Comparison of ENCODE assay signal across 8 cellular contexts in the genomic region with DNA sequence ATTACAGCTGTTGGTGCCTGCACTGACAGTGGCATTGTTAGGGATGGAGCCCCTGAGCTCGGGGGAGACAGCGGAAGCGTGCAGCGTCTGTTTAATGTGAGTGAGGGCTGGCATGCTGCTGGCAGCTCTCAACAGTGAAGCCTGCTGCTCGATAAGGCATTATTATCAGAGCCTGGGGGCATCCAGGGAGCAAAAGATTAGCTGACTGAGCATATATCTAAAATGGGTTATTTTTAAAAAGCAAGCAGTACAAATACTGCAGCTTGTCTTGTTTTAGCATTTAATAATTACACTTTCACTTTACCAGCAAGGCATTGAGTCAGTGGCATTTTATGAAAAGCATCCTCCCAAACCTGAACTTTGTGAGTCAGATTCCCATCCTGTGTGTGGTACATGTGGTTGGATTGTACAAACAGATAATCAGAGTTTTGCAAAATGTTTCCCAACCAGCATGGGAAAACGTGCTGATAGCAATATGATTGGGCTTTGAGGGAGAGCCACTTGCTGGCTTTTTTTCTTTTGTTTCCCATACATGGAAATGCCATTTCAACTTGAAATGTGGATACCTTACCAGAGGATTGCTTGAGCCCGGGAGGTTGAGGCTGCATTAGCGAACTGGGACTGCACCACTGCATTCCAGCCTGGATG.
DNase-seq lines count a peak whose midpoint lies in the region; ATAC-seq and TF ChIP-seq lines count a peak whose summit lies in the region.

No MANE protein-coding gene starts in this region.

- peak overlapping the region; percentile 88 for H2BK120ac ChIP-seq in trophoblast cell (ENCODE audit: insufficient read depth, low read length, poor library complexity)

- no peak overlapping the region for H4K12ac ChIP-seq in trophoblast cell (ENCODE audit: low read depth, low read length)

- POLR2A ChIA-PET in activated B cell treated with CpG ODN at 0.5 μM for 24 hours (lab: Charles Lee): interaction anchor here (0.6 to 12.6 kb wide), 13 partner anchors 9 to 1655 kb away, joined by 3 to 388 read pairs (median 6); a partner anchor contains a TSS

- no peaks in the 10 kb centered on the region for H3K36me3 ChIP-seq in fibroblast of lung (ENCODE audit: control insufficient read depth, insufficient read depth, low read length)
- H3K36me3 ChIP-seq in trophoblast cell (ENCODE audit: control insufficient read depth in 1 of 2, insufficient read depth in 2 of 2, low read length in 2 of 2): peaks cover 0 to 2% of the 10 kb centered on the region in 2 experiments

- H3K79me2 ChIP-seq in fibroblast of lung (ENCODE audit: control insufficient read depth, insufficient read depth, low read length) (no peaks in the 10 kb centered on the region), trophoblast cell (ENCODE audit: control insufficient read depth, insufficient read depth, low read length, poor library complexity) (peaks cover 7% of the 10 kb centered on the region)

- no peaks in the 10 kb centered on the region for H3K9me3 Mint-ChIP-seq in activated B cell treated with CpG ODN at 0.5 μM for 24 hours

- peak overlapping the region; percentile 45 for H3K4me3 ChIP-seq in Jurkat, Clone E6-1 (ENCODE audit: low read length)
- H3K4me3 ChIP-seq in fibroblast of lung (replicated peaks in 1 of 4; ENCODE audit: control extremely low read depth in 1 of 4, insufficient read depth in 1 of 4, low read depth in 3 of 4, low read length in 4 of 4): peak overlapping the region; percentile 45 to 67 (median 54)
- no peak overlapping the region for H3K4me3 ChIP-seq in trophoblast cell (ENCODE audit: low read depth, low read length)

- no peak overlapping the region for H2AK5ac ChIP-seq in trophoblast cell (ENCODE audit: low read length)

- peak overlapping the region; percentile 93 for H3K27ac Mint-ChIP-seq in activated B cell treated with CpG ODN at 0.5 μM for 24 hours

- H3K79me1 ChIP-seq in trophoblast cell (ENCODE audit: low read length): peaks cover 49% of the 10 kb centered on the region

- peaks cover 70% of the 10 kb centered on the region for H3K4me1 Mint-ChIP-seq in activated B cell treated with CpG ODN at 0.5 μM for 24 hours

- DNase-seq in COLO829 (ENCODE audit: low spot score) (peak; percentile 72), activated B cell treated with CpG ODN at 0.5 μM for 24 hours (no peak), fibroblast of lung (ENCODE audit: low read depth in 2 of 2) (peak; percentile 98 to 99), trophoblast cell (peak; percentile 89 to 98), KBM-7 (no peak), GM20000 (ENCODE audit: low spot score) (no peak), islet precursor cell (no peak)
- DNase-seq in Jurkat, Clone E6-1 (ENCODE audit: low read depth, low spot score): peak; percentile 82

- no peaks in the 10 kb centered on the region for H3K27me3 Mint-ChIP-seq in activated B cell treated with CpG ODN at 0.5 μM for 24 hours

- peak overlapping the region; percentile 91 for H4K91ac ChIP-seq in trophoblast cell (ENCODE audit: low read depth, low read length)

- peak; percentile 27 for ATAC-seq in activated B cell treated with CpG ODN at 0.5 μM for 24 hours (ENCODE audit: low read depth)

- peak overlapping the region; percentile 81 for H3K4me2 ChIP-seq in fibroblast of lung (ENCODE audit: extremely low read depth, insufficient read depth, low read length)
- H3K4me2 ChIP-seq in trophoblast cell (ENCODE audit: low read length): peak overlapping the region; percentile 50

- H3K9ac ChIP-seq in fibroblast of lung (ENCODE audit: insufficient read depth, low read length) (peak overlapping the region; percentile 59), trophoblast cell (ENCODE audit: low read length) (no peak overlapping the region)

- no peaks in the 10 kb centered on the region for H3K9me3 ChIP-seq in fibroblast of lung (ENCODE audit: control insufficient read depth, insufficient read depth, low read depth, low read length)
- H3K9me3 ChIP-seq in trophoblast cell (ENCODE audit: insufficient read depth, low read depth, low read length): no peaks in the 10 kb centered on the region

- H2AFZ ChIP-seq in fibroblast of lung (ENCODE audit: low read length): no peak overlapping the region
- no peak overlapping the region for H2AFZ ChIP-seq in trophoblast cell (ENCODE audit: insufficient read depth, low read length, poor library complexity)

- H3K4me3 Mint-ChIP-seq in activated B cell treated with CpG ODN at 0.5 μM for 24 hours: peak overlapping the region; percentile 91

- peak overlapping the region; percentile 25 for H4K8ac ChIP-seq in trophoblast cell (ENCODE audit: low read depth, low read length)

- peak overlapping the region; percentile 89 for H3K27ac ChIP-seq in fibroblast of lung (ENCODE audit: insufficient read depth, low read length)
- H3K27ac ChIP-seq in trophoblast cell (ENCODE audit: low read depth, low read length): peak overlapping the region; percentile 98

- H2BK5ac ChIP-seq in trophoblast cell (ENCODE audit: low read depth, low read length, poor library complexity): peak overlapping the region; percentile 92

- H3K14ac ChIP-seq in trophoblast cell (ENCODE audit: low read length): peak overlapping the region; percentile 57

- peak overlapping the region; percentile 87 for H2BK12ac ChIP-seq in trophoblast cell (ENCODE audit: low read length)

- intact Hi-C loops in activated B cell treated with CpG ODN at 0.5 μM for 24 hours (cut with micrococcal nuclease): no loop called here

- no peaks in the 10 kb centered on the region for H3K27me3 ChIP-seq in fibroblast of lung (ENCODE audit: control insufficient read depth, insufficient read depth, low read length)
- H3K27me3 ChIP-seq in trophoblast cell (ENCODE audit: insufficient read depth, low read length): no peaks in the 10 kb centered on the region

- H4K20me1 ChIP-seq in fibroblast of lung (ENCODE audit: control insufficient read depth, extremely low read depth, insufficient read depth, low read length): no peaks in the 10 kb centered on the region

- WGBS in trophoblast cell (ENCODE audit: extremely low coverage, insufficient coverage, insufficient read length): no CpG with 5 or more reads among the region's 8 CpGs

- H3K23ac ChIP-seq in trophoblast cell (ENCODE audit: low read length): no peak overlapping the region

- CTCF ChIA-PET in activated B cell treated with CpG ODN at 0.5 μM for 24 hours (lab: Charles Lee): interaction anchor here (0.9 to 3.4 kb wide), 9 partner anchors 12 to 365 kb away, joined by 3 to 15 read pairs (median 6); no protein-coding TSS in a partner anchor

- H3K4me1 ChIP-seq in fibroblast of lung (ENCODE audit: control insufficient read depth, extremely low read depth, insufficient read depth, low read length): peaks cover 32% of the 10 kb centered on the region
- H3K4me1 ChIP-seq in trophoblast cell (ENCODE audit: control insufficient read depth in 1 of 2, insufficient read depth in 2 of 2, low read length in 2 of 2): peaks cover 35 to 45% of the 10 kb centered on the region in 2 experiments

- peak overlapping the region; percentile 55 for H3K4ac ChIP-seq in trophoblast cell (ENCODE audit: low read depth, low read length)

- peak overlapping the region; percentile 77 for H3K18ac ChIP-seq in trophoblast cell (ENCODE audit: low read length)

- in situ Hi-C loops in KBM-7 (cut with MboI; ENCODE audit: low pct_unique_long_range_greater_than_20kb, low sequenced_read_pairs): loop anchor here (10.0 to 25.0 kb wide), 2 partner anchors 263 to 665 kb away; no protein-coding TSS in a partner anchor

- TF ChIP-seq CTCF in activated B cell treated with CpG ODN at 0.5 μM for 24 hours (IDR thresholded peaks at IDR 0.05): no peak
- no peak for TF ChIP-seq CTCF in fibroblast of lung (conservative IDR thresholded peaks at IDR 0.05 in 1 of 2, IDR thresholded peaks at IDR 0.05 in 1 of 2; ENCODE audit: low read depth in 1 of 2, low read length in 2 of 2)
- TF ChIP-seq CTCF in GM20000 (IDR thresholded peaks at IDR 0.05; ENCODE audit: extremely low read depth, missing control alignments): no peak

- H3K36me3 Mint-ChIP-seq in activated B cell treated with CpG ODN at 0.5 μM for 24 hours (ENCODE audit: low read depth): no peaks in the 10 kb centered on the region

Comparison
In these comparisons a context has a peak if more than half of its experiments do, and no peak if none do; other contexts are left out.
1. DNase-seq: peak in COLO829 (single experiment), Jurkat, Clone E6-1 (single experiment), fibroblast of lung (2 of 2) and trophoblast cell (2 of 2); none in activated B cell treated with CpG ODN at 0.5 μM for 24 hours (single experiment), KBM-7 (single experiment), GM20000 (single experiment) and islet precursor cell (single experiment).